31 cellular contexts compared by ENCODE assay signal in the genomic region with DNA sequence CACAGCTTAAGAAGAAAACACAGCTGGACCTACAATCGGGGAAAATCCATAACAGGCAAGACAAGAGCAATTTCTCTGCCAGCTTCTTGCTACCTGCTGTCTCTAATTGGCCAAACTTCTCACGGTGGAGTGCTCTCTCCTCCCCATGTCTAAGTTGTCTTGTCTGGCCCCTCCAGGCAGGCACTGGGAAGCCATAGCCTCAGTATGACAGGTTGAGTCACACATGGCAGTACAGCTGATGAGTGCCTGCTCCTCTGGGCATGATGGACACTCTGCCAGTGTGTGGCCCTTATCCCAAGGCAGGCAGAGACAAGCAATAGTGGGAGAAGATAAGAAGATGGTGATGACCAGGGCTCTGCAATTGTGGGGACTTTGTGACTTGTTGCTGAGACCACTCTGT.
"Had no signal": no experiment of that assay in that cellular context is flagged by ENCODE, and none has a peak within 500 bp of the region (broad histone marks: within the 10 kb centered on the region; RNA-seq: fewer than 3 reads in every experiment).

No MANE protein-coding gene starts in this region.

- ATAC-seq: activated CD4-positive, alpha-beta T cell treated with anti-CD3 and anti-CD28 coated beads for 36 hours; activated naive CD4-positive, alpha-beta T cell treated with anti-CD3 and anti-CD28 coated beads, Interleukin-2, amount 50 U/mL, for 72 hours; activated T-cell treated with anti-CD3 and anti-CD28 coated beads, Interleukin-2, amount 50 U/mL, for 72 hours; body of pancreas; T-helper 17 cell had no signal

- H3K4me1 ChIP-seq: body of pancreas, colonic mucosa, esophagus squamous epithelium had no signal

- H3K27ac Mint-ChIP-seq: activated CD4-positive, alpha-beta memory T cell treated with anti-CD3 and anti-CD28 coated beads, Interleukin-2, amount 10 ng/mL, durations not matched to agents 7 days and 5 days; activated CD4-positive, alpha-beta T cell treated with anti-CD3 and anti-CD28 coated beads for 36 hours; activated CD4-positive, alpha-beta T cell treated with anti-CD3 and anti-CD28 coated beads, Interleukin-2, amount 10 ng/mL, durations not matched to agents 7 days and 5 days; activated naive CD4-positive, alpha-beta T cell treated with anti-CD3 and anti-CD28 coated beads, Interleukin-2, amount 10 ng/mL, durations not matched to agents 7 days and 5 days; activated naive CD4-positive, alpha-beta T cell treated with anti-CD3 and anti-CD28 coated beads, Interleukin-2, amount 50 U/mL, for 72 hours; activated naive CD8-positive, alpha-beta T cell treated with anti-CD3 and anti-CD28 coated beads, Interleukin-2, amount 10 ng/mL, durations not matched to agents 7 days and 5 days; activated T-cell treated with anti-CD3 and anti-CD28 coated beads, Interleukin-2, amount 50 U/mL, for 24 hours; activated T-cell treated with anti-CD3 and anti-CD28 coated beads, Interleukin-2, amount 50 U/mL, for 72 hours; T-helper 17 cell; T-helper 2 cell treated with Interferon-gamma antibody and Interleukin-4, amounts not matched to agents 5 μg/mL and 100 μg/mL, for 36 hours had no signal

- FAIRE-seq: endometrium, endothelial cell of umbilical vein, frontal cortex had no signal

- H3K36me3 Mint-ChIP-seq: activated naive CD4-positive, alpha-beta T cell treated with anti-CD3 and anti-CD28 coated beads, Interleukin-2, amount 10 ng/mL, durations not matched to agents 7 days and 5 days; activated naive CD4-positive, alpha-beta T cell treated with anti-CD3 and anti-CD28 coated beads, Interleukin-2, amount 50 U/mL, for 72 hours; activated naive CD8-positive, alpha-beta T cell treated with anti-CD3 and anti-CD28 coated beads, Interleukin-2, amount 10 ng/mL, durations not matched to agents 7 days and 5 days had no signal

- H3K36me3 ChIP-seq: cardiac muscle cell, colonic mucosa, esophagus squamous epithelium had no signal

- H3K4me3 Mint-ChIP-seq: activated CD4-positive, alpha-beta memory T cell treated with anti-CD3 and anti-CD28 coated beads, Interleukin-2, amount 10 ng/mL, durations not matched to agents 7 days and 5 days; activated CD4-positive, alpha-beta T cell treated with anti-CD3 and anti-CD28 coated beads for 36 hours; activated CD4-positive, alpha-beta T cell treated with anti-CD3 and anti-CD28 coated beads, Interleukin-2, amount 10 ng/mL, durations not matched to agents 7 days and 5 days; activated naive CD4-positive, alpha-beta T cell treated with anti-CD3 and anti-CD28 coated beads, Interleukin-2, amount 10 ng/mL, durations not matched to agents 7 days and 5 days; activated naive CD8-positive, alpha-beta T cell treated with anti-CD3 and anti-CD28 coated beads, Interleukin-2, amount 10 ng/mL, durations not matched to agents 7 days and 5 days; activated T-cell treated with anti-CD3 and anti-CD28 coated beads, Interleukin-2, amount 50 U/mL, for 24 hours; activated T-cell treated with anti-CD3 and anti-CD28 coated beads, Interleukin-2, amount 50 U/mL, for 72 hours; T-helper 17 cell; T-helper 2 cell treated with Interferon-gamma antibody and Interleukin-4, amounts not matched to agents 5 μg/mL and 100 μg/mL, for 36 hours had no signal

- H3K4me1 Mint-ChIP-seq: activated CD4-positive, alpha-beta memory T cell treated with anti-CD3 and anti-CD28 coated beads, Interleukin-2, amount 10 ng/mL, durations not matched to agents 7 days and 5 days; activated CD4-positive, alpha-beta T cell treated with anti-CD3 and anti-CD28 coated beads for 36 hours; activated CD4-positive, alpha-beta T cell treated with anti-CD3 and anti-CD28 coated beads, Interleukin-2, amount 10 ng/mL, durations not matched to agents 7 days and 5 days; activated naive CD4-positive, alpha-beta T cell treated with anti-CD3 and anti-CD28 coated beads, Interleukin-2, amount 10 ng/mL, durations not matched to agents 7 days and 5 days; activated naive CD8-positive, alpha-beta T cell treated with anti-CD3 and anti-CD28 coated beads, Interleukin-2, amount 10 ng/mL, durations not matched to agents 7 days and 5 days; T-helper 17 cell had no signal

- H3K27ac ChIP-seq: body of pancreas, cardiac muscle cell, colonic mucosa, epithelial cell of prostate, esophagus squamous epithelium had no signal

- H3K9me3 ChIP-seq: body of pancreas, colonic mucosa, esophagus squamous epithelium had no signal

- H3K9me3 Mint-ChIP-seq: activated CD4-positive, alpha-beta memory T cell treated with anti-CD3 and anti-CD28 coated beads, Interleukin-2, amount 10 ng/mL, durations not matched to agents 7 days and 5 days; activated CD4-positive, alpha-beta T cell treated with anti-CD3 and anti-CD28 coated beads, Interleukin-2, amount 10 ng/mL, durations not matched to agents 7 days and 5 days; activated naive CD4-positive, alpha-beta T cell treated with anti-CD3 and anti-CD28 coated beads, Interleukin-2, amount 10 ng/mL, durations not matched to agents 7 days and 5 days; activated naive CD4-positive, alpha-beta T cell treated with anti-CD3 and anti-CD28 coated beads, Interleukin-2, amount 50 U/mL, for 72 hours; activated naive CD8-positive, alpha-beta T cell treated with anti-CD3 and anti-CD28 coated beads, Interleukin-2, amount 10 ng/mL, durations not matched to agents 7 days and 5 days; activated T-cell treated with anti-CD3 and anti-CD28 coated beads, Interleukin-2, amount 50 U/mL, for 24 hours; activated T-cell treated with anti-CD3 and anti-CD28 coated beads, Interleukin-2, amount 50 U/mL, for 72 hours; T-helper 2 cell treated with Interferon-gamma antibody and Interleukin-4, amounts not matched to agents 5 μg/mL and 100 μg/mL, for 36 hours had no signal

- H3K27me3 Mint-ChIP-seq: activated CD4-positive, alpha-beta memory T cell treated with anti-CD3 and anti-CD28 coated beads, Interleukin-2, amount 10 ng/mL, durations not matched to agents 7 days and 5 days; activated CD4-positive, alpha-beta T cell treated with anti-CD3 and anti-CD28 coated beads, Interleukin-2, amount 10 ng/mL, durations not matched to agents 7 days and 5 days; activated naive CD4-positive, alpha-beta T cell treated with anti-CD3 and anti-CD28 coated beads, Interleukin-2, amount 10 ng/mL, durations not matched to agents 7 days and 5 days; activated naive CD8-positive, alpha-beta T cell treated with anti-CD3 and anti-CD28 coated beads, Interleukin-2, amount 10 ng/mL, durations not matched to agents 7 days and 5 days; activated T-cell treated with anti-CD3 and anti-CD28 coated beads, Interleukin-2, amount 50 U/mL, for 24 hours; T-helper 17 cell had no signal

- DNase-seq: activated CD4-positive, alpha-beta memory T cell treated with anti-CD3 and anti-CD28 coated beads, Interleukin-2, amount 10 ng/mL, durations not matched to agents 7 days and 5 days; activated CD4-positive, alpha-beta T cell treated with anti-CD3 and anti-CD28 coated beads for 36 hours; activated CD4-positive, alpha-beta T cell treated with anti-CD3 and anti-CD28 coated beads, Interleukin-2, amount 10 ng/mL, durations not matched to agents 7 days and 5 days; activated CD4-positive, alpha-beta T cell treated with anti-CD3 and anti-CD28 coated beads, Interleukin-2, amount 50 U/mL, for 4 hours; activated CD4-positive, CD25-positive, alpha-beta regulatory T cell; activated CD4-positive, CD25-positive, alpha-beta regulatory T cell treated with anti-CD3 and anti-CD28 coated beads, Interleukin-2, amount 50 U/mL, for 72 hours; activated CD8-positive, alpha-beta memory T cell treated with anti-CD3 and anti-CD28 coated beads, Interleukin-2, amount 50 U/mL, for 48 hours; activated gamma-delta T cell; activated naive CD4-positive, alpha-beta T cell; activated naive CD4-positive, alpha-beta T cell treated with anti-CD3 and anti-CD28 coated beads, Interleukin-2, amount 10 ng/mL, durations not matched to agents 7 days and 5 days; activated naive CD8-positive, alpha-beta T cell treated with anti-CD3 and anti-CD28 coated beads, Interleukin-2, amount 10 ng/mL, durations not matched to agents 7 days and 5 days; activated T-cell treated with anti-CD3 and anti-CD28 coated beads for 4 hours; activated T-cell treated with anti-CD3 and anti-CD28 coated beads, Interleukin-2, amount 50 U/mL, for 24 hours; activated T-cell treated with anti-CD3 and anti-CD28 coated beads, Interleukin-2, amount 50 U/mL, for 72 hours; body of pancreas; central memory CD4-positive, alpha-beta T cell; cerebellar nuclear complex; colonic mucosa; effector CD8-positive, alpha-beta T cell; esophagus squamous epithelium; head of caudate nucleus; T-helper 1 cell; T-helper 17 cell; T1000 had no signal

- H3K27me3 ChIP-seq: body of pancreas, cardiac muscle cell, colonic mucosa, esophagus squamous epithelium had no signal

- H3K4me3 ChIP-seq: body of pancreas, cardiac muscle cell, colonic mucosa, esophagus squamous epithelium had no signal
